8 cellular contexts compared by ENCODE assay signal in the genomic region with DNA sequence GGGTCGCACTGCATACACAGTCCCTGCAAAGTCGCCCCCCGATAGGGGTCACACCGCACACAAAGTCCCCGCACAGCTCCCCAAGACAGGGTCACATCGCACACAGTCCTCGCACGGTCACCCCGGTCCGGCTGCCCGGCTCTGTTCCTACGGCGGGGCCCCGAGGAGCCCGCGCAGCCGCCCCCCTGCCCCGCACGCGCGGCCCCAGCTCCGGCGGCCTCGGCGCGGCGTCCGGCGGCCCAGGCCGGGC.
DNase-seq lines count a peak whose midpoint lies in the region.

No MANE protein-coding gene starts in this region.

- H3K9me3 Mint-ChIP-seq in activated naive CD4-positive, alpha-beta T cell treated with anti-CD3 and anti-CD28 coated beads, Interleukin-2, amount 50 U/mL, for 24 hours, result no peaks in the 10 kb centered on the region
- H3K9me3 Mint-ChIP-seq in activated naive CD8-positive, alpha-beta T cell (ENCODE audit: low read depth), result peaks cover 3% of the 10 kb centered on the region

- peaks cover 14% of the 10 kb centered on the region for H3K27me3 ChIP-seq in iPS-18a (ENCODE audit: control insufficient read depth, insufficient read depth, low read length)
- H3K27me3 ChIP-seq in stomach smooth muscle (ENCODE audit: control insufficient read depth in 1 of 2, insufficient read depth in 2 of 2, low read length in 2 of 2), result no peaks in the 10 kb centered on the region

- peak overlapping the region; percentile 82 for H3K4me3 Mint-ChIP-seq in activated naive CD4-positive, alpha-beta T cell treated with anti-CD3 and anti-CD28 coated beads, Interleukin-2, amount 50 U/mL, for 24 hours
- peak overlapping the region; percentile 97 for H3K4me3 Mint-ChIP-seq in activated naive CD8-positive, alpha-beta T cell

- peaks cover 2% of the 10 kb centered on the region for H3K36me3 Mint-ChIP-seq in activated naive CD4-positive, alpha-beta T cell treated with anti-CD3 and anti-CD28 coated beads, Interleukin-2, amount 50 U/mL, for 24 hours
- peaks cover 3% of the 10 kb centered on the region for H3K36me3 Mint-ChIP-seq in activated naive CD8-positive, alpha-beta T cell

- H3K27ac Mint-ChIP-seq in activated naive CD4-positive, alpha-beta T cell treated with anti-CD3 and anti-CD28 coated beads, Interleukin-2, amount 50 U/mL, for 24 hours, result peak overlapping the region; percentile 66
- H3K27ac Mint-ChIP-seq in activated naive CD8-positive, alpha-beta T cell, result peak overlapping the region; percentile 96

- H3K9ac ChIP-seq in iPS-18a (ENCODE audit: low read length) (peak overlapping the region; percentile 53), stomach smooth muscle (ENCODE audit: low read length in 2 of 2) (peak overlapping the region; percentile 92 to 93)

- no peaks in the 10 kb centered on the region for H3K27me3 Mint-ChIP-seq in activated naive CD4-positive, alpha-beta T cell treated with anti-CD3 and anti-CD28 coated beads, Interleukin-2, amount 50 U/mL, for 24 hours
- no peaks in the 10 kb centered on the region for H3K27me3 Mint-ChIP-seq in activated naive CD8-positive, alpha-beta T cell

- H3K4me3 ChIP-seq in iPS-18a (ENCODE audit: low read length) (peak overlapping the region; percentile 66), stomach smooth muscle (ENCODE audit: low read length in 2 of 2) (peak overlapping the region; percentile 96 to 98)

- H3K4me1 ChIP-seq in iPS-18a (ENCODE audit: control insufficient read depth, low read depth, low read length) (peaks cover 8% of the 10 kb centered on the region), stomach smooth muscle (ENCODE audit: control insufficient read depth, insufficient read depth, low read length) (peaks cover 44% of the 10 kb centered on the region)

- no peaks in the 10 kb centered on the region for H3K36me3 ChIP-seq in iPS-18a (ENCODE audit: control insufficient read depth, low read depth, low read length)
- H3K36me3 ChIP-seq in stomach smooth muscle (ENCODE audit: control insufficient read depth in 2 of 2, insufficient read depth in 2 of 2, low read length in 2 of 2), result peaks cover 0 to 2% of the 10 kb centered on the region in 2 donors

- peaks cover 42% of the 10 kb centered on the region for H3K4me1 Mint-ChIP-seq in activated naive CD4-positive, alpha-beta T cell treated with anti-CD3 and anti-CD28 coated beads, Interleukin-2, amount 50 U/mL, for 24 hours
- H3K4me1 Mint-ChIP-seq in activated naive CD8-positive, alpha-beta T cell (ENCODE audit: low read depth), result peaks cover 42% of the 10 kb centered on the region

- DNase-seq in activated naive CD4-positive, alpha-beta T cell treated with anti-CD3 and anti-CD28 coated beads, Interleukin-2, amount 50 U/mL, for 16 hours, result no peak
- DNase-seq in NCI-H128 (lab: John Stamatoyannopoulos, UW; ENCODE audit: unreplicated experiment) (no peak), GM19240 (ENCODE audit: insufficient read length, low spot score) (no peak), NCI-H187 (lab: John Stamatoyannopoulos, UW) (no peak)

- H3K27ac ChIP-seq in iPS-18a (ENCODE audit: low read length) (no peak overlapping the region), stomach smooth muscle (ENCODE audit: low read length) (peak overlapping the region; percentile 79)

- H3K9me3 ChIP-seq in iPS-18a (ENCODE audit: control insufficient read depth, low read depth, low read length), result no peaks in the 10 kb centered on the region
- no peaks in the 10 kb centered on the region for H3K9me3 ChIP-seq in stomach smooth muscle (ENCODE audit: control insufficient read depth in 2 of 2, low read length in 2 of 2)
